ENCODE assay signal across 22 cellular contexts in genomic region chr13:112960671-112961070, GRCh38. TPM values are rescaled to one million over a fixed set of nuclear protein-coding genes. Genes with fewer than 3 reads are reported as not detected.
DNase-seq lines count a peak whose midpoint lies in the region; ATAC-seq and TF ChIP-seq lines count a peak whose summit lies in the region.
"Had no signal": no experiment of that assay in that cellular context is flagged by ENCODE, and none has a peak within 500 bp of the region (broad histone marks: within the 10 kb centered on the region; RNA-seq: fewer than 3 reads in every experiment).

No MANE protein-coding gene starts in this region.

- TF ChIP-seq POLR2A in upper lobe of left lung (IDR thresholded peaks at IDR 0.05): no peak

- ATAC-seq in Right ventricle myocardium inferior (no peak), upper lobe of left lung (ENCODE audit: low FRiP score in 2 of 2) (no peak), HG03460 (IDR thresholded peaks at IDR 0.05; ENCODE audit: unreplicated experiment) (no peak)

- H3K4me3 ChIP-seq in right atrium auricular region: no peak overlapping the region
- H3K4me3 ChIP-seq in upper lobe of left lung: no peak overlapping the region
- H3K4me3 ChIP-seq: HAP-1, MG63 had no signal

- TF ChIP-seq CTCF in right atrium auricular region (IDR thresholded peaks at IDR 0.05) (no peak), upper lobe of left lung (IDR thresholded peaks at IDR 0.05) (no peak)

- H3K4me1 ChIP-seq in right atrium auricular region (peaks cover 0 to 15% of the 10 kb centered on the region in 2 donors), upper lobe of left lung (peaks cover 7 to 42% (median 22%) of the 10 kb centered on the region in 4 donors)
- H3K4me1 ChIP-seq: HAP-1 had no signal

- intact Hi-C loops in cardiac septum (cut with DNase I) (no loop called here), Right ventricle myocardium inferior (cut with DNase I) (no loop called here), posterior vena cava (cut with DNase I) (no loop called here)

- no peaks in the 10 kb centered on the region for H3K27me3 ChIP-seq in right atrium auricular region
- no peaks in the 10 kb centered on the region for H3K27me3 ChIP-seq in upper lobe of left lung

- H3K36me3 ChIP-seq in right atrium auricular region: no peaks in the 10 kb centered on the region
- H3K36me3 ChIP-seq in upper lobe of left lung: no peaks in the 10 kb centered on the region
- H3K36me3 ChIP-seq: HAP-1, MG63 had no signal

- peak overlapping the region; percentile 11 to 69 for H3K27ac ChIP-seq in right atrium auricular region
- peak overlapping the region; percentile 75 to 90 (median 80) for H3K27ac ChIP-seq in upper lobe of left lung
- H3K27ac ChIP-seq: RWPE1 had no signal

- DNase-seq in cardiac septum (ENCODE audit: low spot score) (peak; percentile 62), Right ventricle myocardium inferior (ENCODE audit: missing footprints) (no peak), right atrium auricular region (ENCODE audit: low spot score) (no peak), posterior vena cava (ENCODE audit: low spot score) (peak; percentile 35), upper lobe of left lung (no peak), NCI-H1105 treated with DMSO at 0.1 percent for 48 hours (lab: John Stamatoyannopoulos, UW) (no peak), OCI-M2 (lab: John Stamatoyannopoulos, UW; ENCODE audit: unreplicated experiment) (no peak)
- DNase-seq: Calu3, DMS153, DND-41, GOT3, HFFc6, IMR-90, KG1, MG63, NCI-H2029 treated with DMSO at 0.1 percent for 48 hours, NCI-H2227 treated with DMSO at 0.1 percent for 48 hours, NCI-H526 treated with DMSO at 0.1 percent for 48 hours, SK-N-SH had no signal

- H3K9me3 ChIP-seq in right atrium auricular region (no peaks in the 10 kb centered on the region), upper lobe of left lung (no peaks in the 10 kb centered on the region)
- H3K9me3 ChIP-seq: HAP-1, MG63, SK-N-SH had no signal

- 82 to 89% methylated on average over 6 of the region's 6 CpGs for WGBS in upper lobe of left lung, 2 donors

- no peak for TF ChIP-seq EP300 in upper lobe of left lung (IDR thresholded peaks at IDR 0.05)

RNA-seq across cellular contexts. Expression of gene MCF2L, which starts 8.3 kb away (rescaled TPM):
- total RNA-seq in cardiac septum (38.9 TPM), Right ventricle myocardium inferior (45.9 TPM), right atrium auricular region (10 to 100 TPM; 17.1 to 21.6 TPM), posterior vena cava (10 to 100 TPM; 28.6 to 33.1 TPM), upper lobe of left lung (10 to 100 TPM; 14.3 to 99.5 (median 53.1) TPM)
- total RNA-seq: HFFc6 had no signal

Comparison
In these comparisons a context has a peak if more than half of its experiments do, and no peak if none do; other contexts are left out.
1. DNase-seq: peak in cardiac septum (single experiment) and posterior vena cava (single experiment); none in Right ventricle myocardium inferior (single experiment), right atrium auricular region (single experiment), upper lobe of left lung (0 of 2), NCI-H1105 treated with DMSO at 0.1 percent for 48 hours (single experiment) and OCI-M2 (single experiment).